In the genomic region with DNA sequence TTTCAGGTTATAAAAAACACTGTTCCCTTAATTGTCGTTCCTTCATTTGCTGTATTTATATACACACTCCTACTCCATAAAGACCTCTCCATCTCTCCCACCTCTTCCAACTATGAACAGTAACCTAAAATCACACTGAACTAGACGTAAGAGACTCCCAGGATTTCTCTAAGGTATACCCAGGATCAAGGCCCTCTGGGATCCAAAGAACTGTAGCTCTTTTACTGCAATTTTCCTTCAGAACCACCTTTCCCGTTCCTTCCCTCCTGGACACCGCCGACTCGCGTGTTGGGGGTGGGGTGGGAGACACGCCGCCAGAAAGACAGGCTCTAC, we compare ENCODE assay signal across 8 cellular contexts. TPM values are rescaled to one million over a fixed set of nuclear protein-coding genes. Genes with fewer than 3 reads are reported as not detected.
DNase-seq lines count a peak whose midpoint lies in the region; ATAC-seq, FAIRE-seq and TF ChIP-seq lines count a peak whose summit lies in the region.

No MANE protein-coding gene starts in this region.

- intact Hi-C loops in GM12878 (cut with micrococcal nuclease; ENCODE audit: unreplicated experiment): loop anchor here (5.0 kb wide), 1 partner anchor 150 kb away; the partner anchor contains the start of gene GINM1

- POLR2A ChIA-PET in A549 (lab: Yijun Ruan, JAX): interaction anchor here (0.8 kb wide), 1 partner anchor 151 kb away, joined by 4 read pairs; the partner anchor contains the start of gene GINM1
- POLR2A ChIA-PET in GM12878 (lab: Charles Lee): interaction anchor here (0.5 to 2.7 kb wide), 5 partner anchors 12 to 81 kb away, joined by 3 to 11 read pairs (median 7); partner anchors contain the start of genes NUP43 and PCMT1

- ATAC-seq in A549: no peak; a peak in 1 of 6 replicates
- no peak; the same call in 1 of the 3 replicates for ATAC-seq in GM23338
- ATAC-seq in GM12878: no peak
- no peak for ATAC-seq in HG02981 (IDR thresholded peaks at IDR 0.05; ENCODE audit: unreplicated experiment)

- peaks cover 7% of the 10 kb centered on the region; the same call in 1 of the 3 replicates for H3K4me1 ChIP-seq in A549
- H3K4me1 ChIP-seq in GM23338 (ENCODE audit: insufficient read depth): no peaks in the 10 kb centered on the region
- H3K4me1 ChIP-seq in GM12878 (ENCODE audit: control insufficient read depth, insufficient read depth, low read length): no peaks in the 10 kb centered on the region
- no peaks in the 10 kb centered on the region for H3K4me1 ChIP-seq in mesodermal cell (ENCODE audit: control insufficient read depth, insufficient read depth, low read length, poor library complexity, severe bottlenecking)

- TF ChIP-seq POLR2A in A549 (IDR thresholded peaks at IDR 0.05; ENCODE audit: low read length) (no peak), GM12878 (IDR thresholded peaks at IDR 0.05; ENCODE audit: low read depth, low read length) (no peak)

- DNase-seq in A549 (ENCODE audit: low read depth in 1 of 2, low spot score in 1 of 2): no peak
- DNase-seq in GM23338 (ENCODE audit: low spot score): no peak
- no peak for DNase-seq in GM12878 (ENCODE audit: low read depth, low spot score)
- no peak for DNase-seq in COR-L47 (lab: John Stamatoyannopoulos, UW)
- DNase-seq in OCI-M2 (lab: John Stamatoyannopoulos, UW; ENCODE audit: unreplicated experiment): no peak
- DNase-seq in glomerular visceral epithelial cell (ENCODE audit: extremely low spot score): no peak

- CTCF ChIA-PET in A549 (lab: Yijun Ruan, JAX) (interaction anchor here (0.5 to 1.0 kb wide), 2 partner anchors 14 to 39 kb away, joined by 3 to 4 read pairs; no protein-coding TSS in a partner anchor), GM12878 (lab: Yijun Ruan, JAX) (interaction anchor here (0.6 to 1.8 kb wide), 7 partner anchors 12 to 1221 kb away, joined by 3 to 5 read pairs (median 3); no protein-coding TSS in a partner anchor)

- WGBS in A549 (ENCODE audit: missing lambda C conversion rate): 2% methylated on average over 3 of the region's 9 CpGs
- 1% methylated on average over 9 of the region's 9 CpGs for WGBS in GM12878 (ENCODE audit: insufficient coverage, insufficient replicate concordance, low lambda C conversion rate, missing lambda C conversion rate)
- 0 to 3% methylated on average over 2 of the region's 9 CpGs for WGBS in mesodermal cell (ENCODE audit: insufficient coverage in 2 of 2), 2 experiments

- peaks cover 1% of the 10 kb centered on the region for H3K27me3 Mint-ChIP-seq in GM23338 (ENCODE audit: insufficient read depth, low read depth, poor library complexity)

- SMC1A ChIA-PET in GM12878 (lab: Charles Lee; ENCODE audit: uncharacterized antibody, unreplicated experiment): interaction anchor here (0.7 to 1.8 kb wide), 6 partner anchors 27 to 172 kb away, joined by 3 to 6 read pairs (median 4); partner anchors contain the start of genes PCMT1 and PPIL4

- peaks cover 5% of the 10 kb centered on the region; the same call in 1 of the 2 replicates for H4K20me1 ChIP-seq in GM23338 (replicated peaks; ENCODE audit: insufficient read depth)
- no peaks in the 10 kb centered on the region for H4K20me1 ChIP-seq in GM12878 (ENCODE audit: control insufficient read depth, insufficient read depth)

- H3F3A ChIP-seq in GM23338 (replicated peaks; ENCODE audit: low read depth): no peaks in the 10 kb centered on the region; the same call in 1 of the 2 replicates

- TF ChIP-seq EP300 in A549 (IDR thresholded peaks at IDR 0.05): no peak
- TF ChIP-seq EP300 in GM12878 (IDR thresholded peaks at IDR 0.05; ENCODE audit: borderline replicate concordance in 1 of 2, control insufficient read depth in 1 of 2, low read depth in 2 of 2, low read length in 2 of 2): no peak

- H3K36me3 Mint-ChIP-seq in GM23338 (ENCODE audit: low read depth): peaks cover 4% of the 10 kb centered on the region; the same call in 2 of the 3 replicates

- H3K36me3 ChIP-seq in GM23338 (ENCODE audit: insufficient read depth) (no peaks in the 10 kb centered on the region), GM12878 (ENCODE audit: control insufficient read depth in 2 of 2, insufficient read depth in 2 of 2, low read length in 1 of 2) (0 out of 4 replicates have a peak, but pooled peaks cover 0 to 3% of the 10 kb centered on the region in 2 experiments), mesodermal cell (ENCODE audit: control insufficient read depth, insufficient read depth, low read length) (peaks cover 26% of the 10 kb centered on the region)

- H2AFZ ChIP-seq in GM23338 (peak overlapping the region; percentile 93), GM12878 (ENCODE audit: control insufficient read depth, low read depth, low read length) (peak overlapping the region; percentile 92)

- RAD21 ChIA-PET in GM12878 (lab: Charles Lee; ENCODE audit: unreplicated experiment): interaction anchor here (0.9 to 1.5 kb wide), 6 partner anchors 9 to 169 kb away, joined by 3 to 5 read pairs (median 4); partner anchors contain the start of gene GINM1

- TF ChIP-seq RAD21 in A549 (conservative IDR thresholded peaks at IDR 0.05 in 1 of 2, IDR thresholded peaks at IDR 0.05 in 1 of 2): no peak
- no peak for TF ChIP-seq RAD21 in GM12878 (IDR thresholded peaks at IDR 0.05; ENCODE audit: insufficient read depth, low read depth, low read length)

- H3K9me2 ChIP-seq in GM23338 (ENCODE audit: insufficient read depth): no peaks in the 10 kb centered on the region

- H3K27ac Mint-ChIP-seq in GM23338: peak overlapping the region; percentile 93

- H3K4me2 ChIP-seq in A549 (peak overlapping the region; percentile 94), GM23338 (peak overlapping the region; percentile 77), GM12878 (ENCODE audit: control insufficient read depth, insufficient read depth) (peak overlapping the region; percentile 93)

- FAIRE-seq in A549 (lab: Jason Lieb, UNC) (no peak), GM12878 (lab: Jason Lieb, UNC) (no peak)

- H3K4me1 Mint-ChIP-seq in GM23338: peaks cover 11% of the 10 kb centered on the region

- no peaks in the 10 kb centered on the region for H3K9me3 Mint-ChIP-seq in GM23338

- H3K79me2 ChIP-seq in GM23338 (replicated peaks; ENCODE audit: insufficient read depth): peaks cover 66% of the 10 kb centered on the region
- H3K79me2 ChIP-seq in GM12878 (ENCODE audit: control insufficient read depth, insufficient read depth, low read length): peaks cover 57% of the 10 kb centered on the region

- H3K4me3 ChIP-seq in A549 (peak overlapping the region; percentile 80), GM23338 (peak overlapping the region; percentile 80), GM12878 (peak overlapping the region; percentile 95), mesodermal cell (ENCODE audit: extremely low read depth, insufficient read depth, low read length, poor library complexity, severe bottlenecking) (peak overlapping the region; percentile 90)

- in situ Hi-C loops in GM12878 (cut with MboI): no loop called here

- H3K27me3 ChIP-seq in GM23338 (ENCODE audit: insufficient read depth) (no peaks in the 10 kb centered on the region), GM12878 (replicated peaks in 1 of 2; ENCODE audit: control insufficient read depth in 2 of 2, insufficient read depth in 2 of 2, low read length in 1 of 2) (no peaks in the 10 kb centered on the region)

- H3K4me3 Mint-ChIP-seq in GM23338: peak overlapping the region; percentile 85

- H3K9ac ChIP-seq in GM12878 (ENCODE audit: control insufficient read depth, insufficient read depth, low read length): peak overlapping the region; percentile 85

- no peaks in the 10 kb centered on the region for H3K9me3 ChIP-seq in A549
- no peaks in the 10 kb centered on the region for H3K9me3 ChIP-seq in GM12878 (replicated peaks; ENCODE audit: control insufficient read depth, insufficient read depth, low read length)
- no peaks in the 10 kb centered on the region for H3K9me3 ChIP-seq in mesodermal cell (ENCODE audit: control insufficient read depth, low read length)

- no TSS peak for BruUV-seq in GM12878 (replicated peaks; lab: Mats Ljungman, UMichigan)

- H3K27ac ChIP-seq in A549 (peak overlapping the region; percentile 96 to 99), GM23338 (ENCODE audit: low read depth) (peak overlapping the region; percentile 96), GM12878 (ENCODE audit: control insufficient read depth, insufficient read depth) (peak overlapping the region; percentile 86), mesodermal cell (ENCODE audit: low read depth, low read length, severe bottlenecking) (peak overlapping the region; percentile 99)

- TF ChIP-seq CTCF in A549 (IDR thresholded peaks at IDR 0.05): no peak
- no peak for TF ChIP-seq CTCF in GM23338 (conservative IDR thresholded peaks at IDR 0.05; ENCODE audit: low read depth in 2 of 2)
- no peak for TF ChIP-seq CTCF in GM12878 (IDR thresholded peaks at IDR 0.05 in 2 of 3, conservative IDR thresholded peaks at IDR 0.05 in 1 of 3; ENCODE audit: control insufficient read depth in 2 of 3, extremely low read depth in 1 of 3, insufficient read depth in 1 of 3, low read depth in 3 of 3, low read length in 3 of 3)

RNA-seq across cellular contexts. Expression of gene LATS1, which starts 0.7 kb away (rescaled TPM):
- polyA plus RNA-seq in A549 (2011; rRNA removed) (18.5 and 19.8 TPM in 2 replicates), A549 (2017; fragmentation: RNase III; extraction: RNeasy Plus Mini Kit Qiagen cat#74134 plus additional on column Dnase treatment) (6.1 to 6.6 TPM (median 6.2 TPM) in 3 replicates), GM23338 (2016; fragmentation: Nextera tagmentation; extraction: Ambion mirVana) (6.7 and 7.5 TPM in 2 replicates), GM12878 (2011; rRNA removed) (9.7 and 10.1 TPM in 2 replicates), GM12878 (2014; fragmentation: Illumina TruSeq; extraction: Trizol) (11.8 and 13.4 TPM in 2 replicates), GM12878 (2014; fragmentation: Nextera tagmentation; extraction: Ambion mirVana) (1 to 10 TPM; 2.1 to 2.4 TPM), GM12878 (2014; rRNA removed) (5.4 and 7.3 TPM in 2 replicates), GM12878 (2016; fragmentation: Nextera tagmentation; extraction: Ambion mirVana) (10 to 100 TPM; 10.9 to 11.1 TPM)
- 4.0 and 4.7 TPM in 2 replicates for polyA plus RNA-seq in A549 (2012; cell fraction: cytosol; rRNA removed)
- 2.9 and 3.9 TPM in 2 replicates for polyA plus RNA-seq in A549 (2012; cell fraction: nucleus; rRNA removed)
- polyA minus RNA-seq in A549 (2011; rRNA and poly(A)+ RNA removed): 27.2 and 28.4 TPM in 2 replicates
- 17.2 and 18.8 TPM in 2 replicates for total RNA-seq in GM23338 (2014; rRNA removed; shearing (Covaris generic))
- total RNA-seq in GM12878 (2013; cell fraction: nucleolus; rRNA removed): 54.5 and 56.4 TPM in 2 replicates
- total RNA-seq in GM12878 (2014; rRNA removed) (10.7 and 11.0 TPM in 2 replicates), GM12878 (2014; rRNA removed; fragmentation: Illumina TruSeq; extraction: Trizol) (13.5 and 13.8 TPM in 2 replicates), GM12878 (2021) (15.5 and 15.6 TPM in 2 replicates)
- polyA plus RNA-seq in GM12878 (2011; ENCODE audit: low read depth): 6.1 TPM
- polyA plus RNA-seq in GM12878 (2011; cell fraction: cytosol; rRNA removed): 7.9 and 10.1 TPM in 2 replicates
- 9.4 and 10.3 TPM in 2 replicates for polyA plus RNA-seq in GM12878 (2011; cell fraction: nucleus; rRNA removed)
- polyA plus RNA-seq in GM12878 (2012): 6.8 and 7.7 TPM in 2 replicates
- polyA minus RNA-seq in GM12878 (2011; rRNA and poly(A)+ RNA removed): 19.7 and 27.6 TPM in 2 replicates
- polyA minus RNA-seq in GM12878 (2011; cell fraction: cytosol; rRNA and poly(A)+ RNA removed): 7.9 and 10.6 TPM in 2 replicates
- 15.0 and 20.8 TPM in 2 replicates for polyA minus RNA-seq in GM12878 (2011; cell fraction: nucleus; rRNA and poly(A)+ RNA removed)
- polyA plus RNA-seq in mesodermal cell (2013, experiment 1 of 2): 12.8 TPM
- polyA plus RNA-seq in mesodermal cell (2013, experiment 2 of 2): 12.7 TPM

RNA-seq across cellular contexts. Expression of gene NUP43, which starts 29.1 kb away (rescaled TPM):
- polyA plus RNA-seq in A549 (2011; rRNA removed): 40.3 and 49.5 TPM in 2 replicates
- polyA plus RNA-seq in A549 (2012; cell fraction: cytosol; rRNA removed): 8.1 and 9.3 TPM in 2 replicates
- 6.4 and 12.1 TPM in 2 replicates for polyA plus RNA-seq in A549 (2012; cell fraction: nucleus; rRNA removed)
- polyA plus RNA-seq in A549 (2017; fragmentation: RNase III; extraction: RNeasy Plus Mini Kit Qiagen cat#74134 plus additional on column Dnase treatment): 19.2 to 21.3 TPM (median 20.0 TPM) in 3 replicates
- polyA minus RNA-seq in A549 (2011; rRNA and poly(A)+ RNA removed): 70.4 and 76.7 TPM in 2 replicates
- total RNA-seq in GM23338 (2014; rRNA removed; shearing (Covaris generic)): 71.8 and 87.2 TPM in 2 replicates
- polyA plus RNA-seq in GM23338 (2016; fragmentation: Nextera tagmentation; extraction: Ambion mirVana): 20.8 and 23.4 TPM in 2 replicates
- total RNA-seq in GM12878 (2013; cell fraction: nucleolus; rRNA removed): 60.5 and 75.5 TPM in 2 replicates
- total RNA-seq in GM12878 (2014; rRNA removed): 25.9 and 29.5 TPM in 2 replicates
- total RNA-seq in GM12878 (2014; rRNA removed; fragmentation: Illumina TruSeq; extraction: Trizol): 31.9 and 32.2 TPM in 2 replicates
- 34.8 and 44.5 TPM in 2 replicates for total RNA-seq in GM12878 (2021)
- polyA plus RNA-seq in GM12878 (2011; ENCODE audit: low read depth): 10.0 TPM
- 54.2 and 67.5 TPM in 2 replicates for polyA plus RNA-seq in GM12878 (2011; rRNA removed)
- 27.6 and 27.8 TPM in 2 replicates for polyA plus RNA-seq in GM12878 (2011; cell fraction: cytosol; rRNA removed)
- polyA plus RNA-seq in GM12878 (2011; cell fraction: nucleus; rRNA removed): 31.0 and 33.8 TPM in 2 replicates
- 13.3 and 16.2 TPM in 2 replicates for polyA plus RNA-seq in GM12878 (2012)
- 29.6 and 36.2 TPM in 2 replicates for polyA plus RNA-seq in GM12878 (2014; fragmentation: Illumina TruSeq; extraction: Trizol)
- polyA plus RNA-seq in GM12878 (2014; fragmentation: Nextera tagmentation; extraction: Ambion mirVana): 10 to 100 TPM in 1 of 2 experiments, 1 to 10 TPM in 1; 8.9 to 10.4 TPM
- polyA plus RNA-seq in GM12878 (2014; rRNA removed): 23.2 and 26.6 TPM in 2 replicates
- 10 to 100 TPM; 21.8 to 28.8 TPM for polyA plus RNA-seq in GM12878 (2016; fragmentation: Nextera tagmentation; extraction: Ambion mirVana)
- polyA minus RNA-seq in GM12878 (2011; rRNA and poly(A)+ RNA removed): 84.3 and 161 TPM in 2 replicates
- 34.1 and 34.8 TPM in 2 replicates for polyA minus RNA-seq in GM12878 (2011; cell fraction: cytosol; rRNA and poly(A)+ RNA removed)
- polyA minus RNA-seq in GM12878 (2011; cell fraction: nucleus; rRNA and poly(A)+ RNA removed): 11.0 and 16.0 TPM in 2 replicates
- polyA plus RNA-seq in mesodermal cell (2013, experiment 1 of 2): 31.6 TPM
- polyA plus RNA-seq in mesodermal cell (2013, experiment 2 of 2): 35.5 TPM

RNA-seq across cellular contexts. Expression of gene PCMT1, which starts 32.3 kb away (rescaled TPM):
- polyA plus RNA-seq in A549 (2011; rRNA removed) (89.5 and 99.3 TPM in 2 replicates), A549 (2017; fragmentation: RNase III; extraction: RNeasy Plus Mini Kit Qiagen cat#74134 plus additional on column Dnase treatment) (86.6 to 92.4 TPM (median 91.0 TPM) in 3 replicates), GM23338 (2016; fragmentation: Nextera tagmentation; extraction: Ambion mirVana) (79.5 and 87.6 TPM in 2 replicates), GM12878 (2011; rRNA removed) (114 and 137 TPM in 2 replicates), GM12878 (2014; fragmentation: Illumina TruSeq; extraction: Trizol) (49.4 and 62.3 TPM in 2 replicates), GM12878 (2014; fragmentation: Nextera tagmentation; extraction: Ambion mirVana) (100 to 1,000 TPM in 1 of 2 experiments, 10 to 100 TPM in 1; 87.6 to 114 TPM), GM12878 (2014; rRNA removed) (72.1 and 74.8 TPM in 2 replicates), GM12878 (2016; fragmentation: Nextera tagmentation; extraction: Ambion mirVana) (100 to 1,000 TPM; 122 to 126 TPM)
- polyA plus RNA-seq in A549 (2012; cell fraction: cytosol; rRNA removed): 111 and 136 TPM in 2 replicates
- polyA plus RNA-seq in A549 (2012; cell fraction: nucleus; rRNA removed): 82.7 and 92.9 TPM in 2 replicates
- 21.9 and 27.9 TPM in 2 replicates for polyA minus RNA-seq in A549 (2011; rRNA and poly(A)+ RNA removed)
- 161 and 168 TPM in 2 replicates for total RNA-seq in GM23338 (2014; rRNA removed; shearing (Covaris generic))
- 39.6 and 40.5 TPM in 2 replicates for total RNA-seq in GM12878 (2013; cell fraction: nucleolus; rRNA removed)
- total RNA-seq in GM12878 (2014; rRNA removed) (45.1 and 48.7 TPM in 2 replicates), GM12878 (2014; rRNA removed; fragmentation: Illumina TruSeq; extraction: Trizol) (45.1 and 48.5 TPM in 2 replicates), GM12878 (2021) (53.0 and 56.0 TPM in 2 replicates)
- 28.2 TPM for polyA plus RNA-seq in GM12878 (2011; ENCODE audit: low read depth)
- polyA plus RNA-seq in GM12878 (2011; cell fraction: cytosol; rRNA removed): 114 and 126 TPM in 2 replicates
- polyA plus RNA-seq in GM12878 (2011; cell fraction: nucleus; rRNA removed): 43.6 and 54.1 TPM in 2 replicates
- 39.2 and 46.1 TPM in 2 replicates for polyA plus RNA-seq in GM12878 (2012)
- 72.0 and 93.3 TPM in 2 replicates for polyA minus RNA-seq in GM12878 (2011; rRNA and poly(A)+ RNA removed)
- 26.7 and 28.1 TPM in 2 replicates for polyA minus RNA-seq in GM12878 (2011; cell fraction: cytosol; rRNA and poly(A)+ RNA removed)
- 13.5 and 16.2 TPM in 2 replicates for polyA minus RNA-seq in GM12878 (2011; cell fraction: nucleus; rRNA and poly(A)+ RNA removed)
- 111 TPM for polyA plus RNA-seq in mesodermal cell (2013, experiment 1 of 2)
- 108 TPM for polyA plus RNA-seq in mesodermal cell (2013, experiment 2 of 2)
